Comparison of ENCODE assay signal across 8 cellular contexts in genomic region chr19:533485-534058, GRCh38. TPM values are rescaled to one million over a fixed set of nuclear protein-coding genes. Genes with fewer than 3 reads are reported as not detected.
DNase-seq lines count a peak whose midpoint lies in the region; ATAC-seq and TF ChIP-seq lines count a peak whose summit lies in the region.

No MANE protein-coding gene starts in this region.

- peaks cover 12 to 14% of the 10 kb centered on the region in 2 donors for H3K4me1 ChIP-seq in duodenal mucosa (ENCODE audit: control insufficient read depth in 1 of 2, insufficient read depth in 2 of 2, low read length in 2 of 2)

- CTCF ChIA-PET in BJ (lab: Yijun Ruan, JAX), result interaction anchor here (0.9 to 4.9 kb wide), 10 partner anchors 8 to 55 kb away, joined by 3 to 34 read pairs (median 6); partner anchors contain the start of gene BSG

- peak overlapping the region; percentile 62 for H3K27ac ChIP-seq in duodenal mucosa (ENCODE audit: low read depth, low read length)

- H3K9me3 ChIP-seq in duodenal mucosa (ENCODE audit: control insufficient read depth in 1 of 2, low read length in 2 of 2), result no peaks in the 10 kb centered on the region

- H3K9me3 Mint-ChIP-seq in nephron, result no peaks in the 10 kb centered on the region

- no peak for ATAC-seq in HG03280 (IDR thresholded peaks at IDR 0.05; ENCODE audit: unreplicated experiment)

- peak overlapping the region; percentile 26 to 97 (median 95) for H3K27ac Mint-ChIP-seq in nephron

- H3K27me3 ChIP-seq in BJ (ENCODE audit: control insufficient read depth, insufficient read depth, low read length) (no peaks in the 10 kb centered on the region), duodenal mucosa (ENCODE audit: control insufficient read depth in 1 of 2, insufficient read depth in 2 of 2, low read length in 2 of 2) (no peaks in the 10 kb centered on the region)

- POLR2A ChIA-PET in BJ (lab: Charles Lee), result no interaction called here

- TF ChIP-seq CTCF in BJ (IDR thresholded peaks at IDR 0.05; ENCODE audit: insufficient read depth, low read depth, low read length) (no peak), NB4 (IDR thresholded peaks at IDR 0.05; ENCODE audit: low read depth, low read length) (no peak), nephron (IDR thresholded peaks at IDR 0.05; ENCODE audit: unreplicated experiment in 3 of 3) (no peak)

- no peaks in the 10 kb centered on the region for H3K27me3 Mint-ChIP-seq in nephron (ENCODE audit: low read depth)

- H3K4me1 Mint-ChIP-seq in nephron, result peaks cover 9% of the 10 kb centered on the region

- peak overlapping the region; percentile 85 to 99 (median 95) for H3K4me3 Mint-ChIP-seq in nephron

- H3K36me3 Mint-ChIP-seq in nephron (ENCODE audit: low read depth), result peaks cover 10% of the 10 kb centered on the region

- H3K36me3 ChIP-seq in BJ (ENCODE audit: control insufficient read depth, insufficient read depth, low read length) (peaks cover 24% of the 10 kb centered on the region), duodenal mucosa (ENCODE audit: control insufficient read depth in 1 of 2, insufficient read depth in 2 of 2, low read length in 2 of 2) (peaks cover 0 to 23% of the 10 kb centered on the region in 2 donors)

- H3K9ac ChIP-seq in duodenal mucosa (ENCODE audit: low read depth in 1 of 2, low read length in 2 of 2), result peak overlapping the region; percentile 79 to 82

- H3K4me3 ChIP-seq in BJ (ENCODE audit: low read depth, low read length), result peak overlapping the region; percentile 98
- peak overlapping the region; percentile 64 for H3K4me3 ChIP-seq in NB4 (ENCODE audit: low read depth, low read length)
- H3K4me3 ChIP-seq in duodenal mucosa (ENCODE audit: low read depth in 1 of 2, low read length in 2 of 2), result peak overlapping the region; percentile 75 to 89

- DNase-seq in BJ (ENCODE audit: low read depth) (no peak), NB4 (ENCODE audit: low read depth) (no peak), HuH-7 (ENCODE audit: low spot score) (no peak), OCI-M1 (lab: John Stamatoyannopoulos, UW) (no peak), SHP77 treated with DMSO at 0.1 percent for 48 hours (lab: John Stamatoyannopoulos, UW) (no peak)

- no peak for TF ChIP-seq POLR2A in NB4 (IDR thresholded peaks at IDR 0.05; ENCODE audit: extremely low read depth, insufficient read length)

RNA-seq across cellular contexts. Expression of gene CDC34, which starts 2.0 kb away (rescaled TPM):
- 49.1 and 75.2 TPM in 2 replicates for polyA plus RNA-seq in BJ (2011; rRNA removed)
- polyA minus RNA-seq in BJ (2011; rRNA and poly(A)+ RNA removed), result 30.5 and 34.2 TPM in 2 replicates

RNA-seq across cellular contexts. Expression of gene GZMM, which starts 10.3 kb away (rescaled TPM):
- polyA plus RNA-seq in BJ (2011; rRNA removed), result not detected in 2 replicates
- not detected in 2 replicates for polyA minus RNA-seq in BJ (2011; rRNA and poly(A)+ RNA removed)

RNA-seq across cellular contexts. Expression of gene TPGS1, which starts 26.3 kb away (rescaled TPM):
- 4.5 and 6.8 TPM in 2 replicates for polyA plus RNA-seq in BJ (2011; rRNA removed)
- 1.5 and 1.8 TPM in 2 replicates for polyA minus RNA-seq in BJ (2011; rRNA and poly(A)+ RNA removed)

RNA-seq across cellular contexts. Expression of gene MADCAM1, which starts 37.3 kb away (rescaled TPM):
- 0.10 TPM in 1 of 2 replicates, not detected in the other for polyA plus RNA-seq in BJ (2011; rRNA removed)
- not detected in 2 replicates for polyA minus RNA-seq in BJ (2011; rRNA and poly(A)+ RNA removed)

RNA-seq across cellular contexts. Expression of gene BSG, which starts 38.8 kb away (rescaled TPM):
- polyA plus RNA-seq in BJ (2011; rRNA removed), result 579 and 1,176 TPM in 2 replicates
- polyA minus RNA-seq in BJ (2011; rRNA and poly(A)+ RNA removed), result 119 and 216 TPM in 2 replicates
